9 cellular contexts compared by ENCODE assay signal in genomic region chr5:32233220-32233695, GRCh38. TPM values are rescaled to one million over a fixed set of nuclear protein-coding genes. Genes with fewer than 3 reads are reported as not detected.
DNase-seq lines count a peak whose midpoint lies in the region; ATAC-seq, FAIRE-seq and TF ChIP-seq lines count a peak whose summit lies in the region.
"Had no signal": no experiment of that assay in that cellular context is flagged by ENCODE, and none has a peak within 500 bp of the region (broad histone marks: within the 10 kb centered on the region; RNA-seq: fewer than 3 reads in every experiment).

No MANE protein-coding gene starts in this region.

- peak overlapping the region in 1 of 2 donors; percentile 41 for H3K9ac ChIP-seq in liver (ENCODE audit: low read depth in 1 of 2, low read length in 2 of 2)

- in situ Hi-C loops in astrocyte of the spinal cord (cut with HindIII; ENCODE audit: low sequenced_read_pairs) = no loop called here

- FAIRE-seq in RCC 7860 (lab: Jason Lieb, UNC) = no peak

- H3K27me3 ChIP-seq in liver (ENCODE audit: control insufficient read depth in 4 of 4, insufficient read depth in 4 of 4, low read length in 3 of 4) (no peaks in the 10 kb centered on the region), testis (no peaks in the 10 kb centered on the region)
- H3K27me3 ChIP-seq: Peyer's patch had no signal

- H3K36me3 ChIP-seq in liver (ENCODE audit: control insufficient read depth in 4 of 4, insufficient read depth in 3 of 4, low read depth in 1 of 4, low read length in 3 of 4) (peaks cover 2 to 11% (median 3%) of the 10 kb centered on the region in 4 donors), testis (ENCODE audit: low read depth, missing control alignments) (peaks cover 5% of the 10 kb centered on the region)

- peak overlapping the region; percentile 84 to 87 for H3K27ac ChIP-seq in liver (ENCODE audit: low read depth in 1 of 2, low read length in 2 of 2)
- peak overlapping the region; percentile 50 to 62 for H3K27ac ChIP-seq in testis
- H3K27ac ChIP-seq: Peyer's patch had no signal

- TF ChIP-seq POLR2A in testis (IDR thresholded peaks at IDR 0.05) = no peak

- TF ChIP-seq CTCF in astrocyte of the spinal cord (IDR thresholded peaks at IDR 0.05; ENCODE audit: low read depth, low read length) (no peak), liver (IDR thresholded peaks at IDR 0.05; ENCODE audit: low read depth, low read length, missing input control) (no peak), testis (IDR thresholded peaks at IDR 0.05) (no peak)

- peaks cover 7 to 42% (median 35%) of the 10 kb centered on the region in 4 donors for H3K4me1 ChIP-seq in liver (ENCODE audit: control insufficient read depth in 4 of 4, insufficient read depth in 4 of 4, low read length in 3 of 4)
- H3K4me1 ChIP-seq in testis = peaks cover 25% of the 10 kb centered on the region

- no peak for ATAC-seq in GM21576 (IDR thresholded peaks at IDR 0.05; ENCODE audit: unreplicated experiment)
- no peak for ATAC-seq in GM21723 (IDR thresholded peaks at IDR 0.05; ENCODE audit: unreplicated experiment)
- no peak for ATAC-seq in GM21360 (IDR thresholded peaks at IDR 0.05; ENCODE audit: unreplicated experiment)

- no peaks in the 10 kb centered on the region for H3K9me3 ChIP-seq in liver (ENCODE audit: control insufficient read depth in 4 of 4, low read length in 3 of 4)
- H3K9me3 ChIP-seq in testis = no peaks in the 10 kb centered on the region
- H3K9me3 ChIP-seq: Peyer's patch had no signal

- intact Hi-C loops in testis (cut with DNase I; ENCODE audit: low total_unique reads) = loop anchor here (10.0 kb wide), 1 partner anchor 362 kb away; no protein-coding TSS in a partner anchor

- no peak for TF ChIP-seq RAD21 in liver (IDR thresholded peaks at IDR 0.05)

- WGBS in liver = 20% methylated on average over 3 of the region's 3 CpGs
- 74 to 77% methylated on average over 3 of the region's 3 CpGs for WGBS in testis, 2 donors

- peak; percentile 33 to 50 for DNase-seq in Kasumi-1 (lab: John Stamatoyannopoulos, UW)
- DNase-seq in astrocyte of the spinal cord (ENCODE audit: low read depth, low spot score) = peak; percentile 39
- no peak for DNase-seq in testis
- no peak for DNase-seq in RCC 7860 (ENCODE audit: low spot score)

- no peak overlapping the region for H3K4me3 ChIP-seq in astrocyte of the spinal cord (ENCODE audit: low read depth, low read length)
- no peak overlapping the region for H3K4me3 ChIP-seq in liver (ENCODE audit: low read depth in 1 of 3, low read length in 3 of 3)
- no peak overlapping the region for H3K4me3 ChIP-seq in testis
- H3K4me3 ChIP-seq: Peyer's patch had no signal

TF ChIP-seq in liver, 16 proteins besides CTCF, POLR2A, EP300 and RAD21:
- TF ChIP-seq JUND (IDR thresholded peaks at IDR 0.05) (peak in 1 of 2 donors; percentile 34), ZBTB33 (IDR thresholded peaks at IDR 0.05) (no peak), HNF4G (IDR thresholded peaks at IDR 0.05) (peak; percentile 49), YY1 (IDR thresholded peaks at IDR 0.05) (peak; percentile 79), HNF4A (conservative IDR thresholded peaks at IDR 0.05) (peak; percentile 79 to 80), NR2F2 (IDR thresholded peaks at IDR 0.05) (no peak), GABPA (IDR thresholded peaks at IDR 0.05 in 1 of 2, conservative IDR thresholded peaks at IDR 0.05 in 1 of 2) (peak in 1 of 2 donors; percentile 43), ATF3 (IDR thresholded peaks at IDR 0.05) (no peak), FOXA1 (IDR thresholded peaks at IDR 0.05) (no peak), SP1 (IDR thresholded peaks at IDR 0.05) (no peak), TAF1 (conservative IDR thresholded peaks at IDR 0.05) (no peak), RXRA (IDR thresholded peaks at IDR 0.05) (peak in 1 of 2 donors; percentile 80), FOXA2 (IDR thresholded peaks at IDR 0.05) (peak; percentile 50), EGR1 (IDR thresholded peaks at IDR 0.05; ENCODE audit: low read depth in 2 of 2) (no peak)

RNA-seq across cellular contexts. Expression of gene GOLPH3, which starts 59.1 kb away (rescaled TPM):
- total RNA-seq in liver (100 to 1,000 TPM in 1 of 2 donors, 10 to 100 TPM in 1; 70.5 to 116 TPM), testis (100 to 1,000 TPM in 1 of 2 donors, 10 to 100 TPM in 1; 88.7 to 102 TPM)
- polyA plus RNA-seq in liver (10 to 100 TPM; 64.1 to 66.5 TPM), testis (ENCODE audit: insufficient read depth, low read depth, low replicate concordance) (54.2 TPM)

Comparison
In these comparisons a context has a peak if more than half of its experiments do, and no peak if none do; other contexts are left out.
1. DNase-seq: peak in Kasumi-1 (2 of 2) and astrocyte of the spinal cord (single experiment); none in testis (single experiment) and RCC 7860 (single experiment).